ENCODE assay signal across 22 cellular contexts in genomic region chr10:122302315-122302714, GRCh38. TPM values are rescaled to one million over a fixed set of nuclear protein-coding genes. Genes with fewer than 3 reads are reported as not detected.
"Had no signal": no experiment of that assay in that cellular context is flagged by ENCODE, and none has a peak within 500 bp of the region (broad histone marks: within the 10 kb centered on the region; RNA-seq: fewer than 3 reads in every experiment).

No MANE protein-coding gene starts in this region.

- ATAC-seq: gastrocnemius medialis; heart right ventricle; left colon; left ventricle myocardium superior; naive thymus-derived CD8-positive, alpha-beta T cell; right cardiac atrium; upper lobe of right lung had no signal

- H3K36me3 ChIP-seq: colonic mucosa, gastrocnemius medialis, heart right ventricle, neutrophil, suprapubic skin, tibial artery, upper lobe of right lung, vagina had no signal

- H3K4me3 ChIP-seq: colonic mucosa, gastrocnemius medialis, heart right ventricle, smooth muscle cell, suprapubic skin, tibial artery, upper lobe of right lung, vagina had no signal

- H3K4me1 ChIP-seq: colonic mucosa had no signal

- H3K27me3 ChIP-seq: colonic mucosa, heart right ventricle, neutrophil, suprapubic skin, tibial artery, upper lobe of right lung, vagina had no signal

- DNase-seq: cerebellar nuclear complex; colonic mucosa; effector CD8-positive, alpha-beta T cell; gastrocnemius medialis; heart right ventricle; left colon; left ventricle myocardium superior; naive thymus-derived CD8-positive, alpha-beta T cell; right cardiac atrium; stimulated activated CD4-positive, alpha-beta T cell treated with anti-CD3 and anti-CD28 coated beads, Interleukin-2, amount 100 ng/mL, for 48 hours; stimulated activated naive CD4-positive, alpha-beta T cell treated with Interleukin-2 at 50 U/mL for 16 hours; tibial artery; upper lobe of right lung had no signal

- H3K27ac ChIP-seq: colonic mucosa, gastrocnemius medialis, neutrophil, suprapubic skin, tibial artery, upper lobe of right lung, vagina had no signal

- H3K9me3 ChIP-seq: colonic mucosa, gastrocnemius medialis, neutrophil, suprapubic skin, upper lobe of right lung, vagina had no signal

RNA-seq across cellular contexts. Expression of gene BTBD16, which starts 31.2 kb away (rescaled TPM):
- total RNA-seq: fibroblast of lung; left ventricle myocardium superior; lung microvascular endothelial cell; mesenteric fat pad; mononuclear cell; naive thymus-derived CD8-positive, alpha-beta T cell; osteoblast; smooth muscle cell; vagina had no signal
